Comparison of ENCODE assay signal across 8 cellular contexts in genomic region chr1:120122560-120122893, GRCh38. TPM values are rescaled to one million over a fixed set of nuclear protein-coding genes. Genes with fewer than 3 reads are reported as not detected.
DNase-seq lines count a peak whose midpoint lies in the region; ATAC-seq and TF ChIP-seq lines count a peak whose summit lies in the region.
"Not testable (repeated sequence)": the region's sequence is repeated elsewhere in the genome, so short reads cannot be mapped to it uniquely, and the experiment has no call there.

No MANE protein-coding gene starts in this region.

- H3K9me3 Mint-ChIP-seq in T-helper 1 cell treated with Interleukin-12 subunit alpha and Interleukin-12 subunit beta and Interleukin-4 antibody, amounts not matched to agents 30 μg/mL and 1 μg/mL, for 36 hours; activated naive CD8-positive, alpha-beta T cell treated with anti-CD3 and anti-CD28 coated beads for 36 hours; stimulated activated naive CD8-positive, alpha-beta T cell treated with anti-CD3 and anti-CD28 coated beads, Interleukin-15, amount 100 ng/mL, for 72 hours: not testable (repeated sequence)

- peak overlapping the region; percentile 43 for H3K4me3 Mint-ChIP-seq in T-helper 1 cell treated with Interleukin-12 subunit alpha and Interleukin-12 subunit beta and Interleukin-4 antibody, amounts not matched to agents 30 μg/mL and 1 μg/mL, for 36 hours
- not testable (repeated sequence) for H3K4me3 Mint-ChIP-seq in activated naive CD8-positive, alpha-beta T cell treated with anti-CD3 and anti-CD28 coated beads for 36 hours
- H3K4me3 Mint-ChIP-seq in stimulated activated naive CD8-positive, alpha-beta T cell treated with anti-CD3 and anti-CD28 coated beads, Interleukin-15, amount 100 ng/mL, for 72 hours, result peak overlapping the region; percentile 23 to 57

- H3K36me3 Mint-ChIP-seq in T-helper 1 cell treated with Interleukin-12 subunit alpha and Interleukin-12 subunit beta and Interleukin-4 antibody, amounts not matched to agents 30 μg/mL and 1 μg/mL, for 36 hours (ENCODE audit: low read depth); activated naive CD8-positive, alpha-beta T cell treated with anti-CD3 and anti-CD28 coated beads for 36 hours: not testable (repeated sequence)

- H3K27me3 Mint-ChIP-seq in T-helper 1 cell treated with Interleukin-12 subunit alpha and Interleukin-12 subunit beta and Interleukin-4 antibody, amounts not matched to agents 30 μg/mL and 1 μg/mL, for 36 hours (ENCODE audit: low read depth); activated naive CD8-positive, alpha-beta T cell treated with anti-CD3 and anti-CD28 coated beads for 36 hours; stimulated activated naive CD8-positive, alpha-beta T cell treated with anti-CD3 and anti-CD28 coated beads, Interleukin-15, amount 100 ng/mL, for 72 hours: not testable (repeated sequence)

- DNase-seq in activated naive CD8-positive, alpha-beta T cell treated with anti-CD3 and anti-CD28 coated beads for 36 hours; stimulated activated naive CD8-positive, alpha-beta T cell treated with anti-CD3 and anti-CD28 coated beads, Interleukin-15, amount 100 ng/mL, for 72 hours: not testable (repeated sequence)

- peak; percentile 41 for ATAC-seq in GM18505 (IDR thresholded peaks at IDR 0.05; ENCODE audit: unreplicated experiment)
- peak; percentile 41 for ATAC-seq in GM19372 (IDR thresholded peaks at IDR 0.05; ENCODE audit: low read depth, unreplicated experiment)
- peak; percentile 62 for ATAC-seq in GM21717 (IDR thresholded peaks at IDR 0.05; ENCODE audit: unreplicated experiment)
- ATAC-seq in HG02970 (IDR thresholded peaks at IDR 0.05; ENCODE audit: low FRiP score, unreplicated experiment), result peak; percentile 42
- peak; percentile 60 for ATAC-seq in HG03378 (IDR thresholded peaks at IDR 0.05; ENCODE audit: unreplicated experiment)
- ATAC-seq in stimulated activated naive CD8-positive, alpha-beta T cell treated with anti-CD3 and anti-CD28 coated beads, Interleukin-15, amount 100 ng/mL, for 72 hours, result peak; percentile 41

- H3K4me1 Mint-ChIP-seq in T-helper 1 cell treated with Interleukin-12 subunit alpha and Interleukin-12 subunit beta and Interleukin-4 antibody, amounts not matched to agents 30 μg/mL and 1 μg/mL, for 36 hours (ENCODE audit: low read depth), result peaks cover 16% of the 10 kb centered on the region
- H3K4me1 Mint-ChIP-seq in activated naive CD8-positive, alpha-beta T cell treated with anti-CD3 and anti-CD28 coated beads for 36 hours, result peaks cover 15% of the 10 kb centered on the region
- peaks cover 32% of the 10 kb centered on the region for H3K4me1 Mint-ChIP-seq in stimulated activated naive CD8-positive, alpha-beta T cell treated with anti-CD3 and anti-CD28 coated beads, Interleukin-15, amount 100 ng/mL, for 72 hours

- TF ChIP-seq POLR2A in GM18505 (IDR thresholded peaks at IDR 0.05; ENCODE audit: borderline replicate concordance, extremely low read depth, insufficient read depth, insufficient read length), result not testable (repeated sequence)

- H3K27ac Mint-ChIP-seq in T-helper 1 cell treated with Interleukin-12 subunit alpha and Interleukin-12 subunit beta and Interleukin-4 antibody, amounts not matched to agents 30 μg/mL and 1 μg/mL, for 36 hours, result peak overlapping the region; percentile 42
- H3K27ac Mint-ChIP-seq in activated naive CD8-positive, alpha-beta T cell treated with anti-CD3 and anti-CD28 coated beads for 36 hours, result peak overlapping the region; percentile 68
- H3K27ac Mint-ChIP-seq in stimulated activated naive CD8-positive, alpha-beta T cell treated with anti-CD3 and anti-CD28 coated beads, Interleukin-15, amount 100 ng/mL, for 72 hours, result peak overlapping the region in 1 of 2 donors; percentile 61

RNA-seq across cellular contexts. Expression of gene NOTCH2, which starts 53.1 kb away (rescaled TPM):
- 10 to 100 TPM; 39.5 to 46.2 TPM for total RNA-seq in activated naive CD8-positive, alpha-beta T cell treated with anti-CD3 and anti-CD28 coated beads for 36 hours

RNA-seq across cellular contexts. Expression of gene SEC22B, which starts 53.8 kb away (rescaled TPM):
- 10 to 100 TPM; 23.0 TPM for total RNA-seq in activated naive CD8-positive, alpha-beta T cell treated with anti-CD3 and anti-CD28 coated beads for 36 hours
